ENCODE assay signal across 21 cellular contexts in the genomic region with DNA sequence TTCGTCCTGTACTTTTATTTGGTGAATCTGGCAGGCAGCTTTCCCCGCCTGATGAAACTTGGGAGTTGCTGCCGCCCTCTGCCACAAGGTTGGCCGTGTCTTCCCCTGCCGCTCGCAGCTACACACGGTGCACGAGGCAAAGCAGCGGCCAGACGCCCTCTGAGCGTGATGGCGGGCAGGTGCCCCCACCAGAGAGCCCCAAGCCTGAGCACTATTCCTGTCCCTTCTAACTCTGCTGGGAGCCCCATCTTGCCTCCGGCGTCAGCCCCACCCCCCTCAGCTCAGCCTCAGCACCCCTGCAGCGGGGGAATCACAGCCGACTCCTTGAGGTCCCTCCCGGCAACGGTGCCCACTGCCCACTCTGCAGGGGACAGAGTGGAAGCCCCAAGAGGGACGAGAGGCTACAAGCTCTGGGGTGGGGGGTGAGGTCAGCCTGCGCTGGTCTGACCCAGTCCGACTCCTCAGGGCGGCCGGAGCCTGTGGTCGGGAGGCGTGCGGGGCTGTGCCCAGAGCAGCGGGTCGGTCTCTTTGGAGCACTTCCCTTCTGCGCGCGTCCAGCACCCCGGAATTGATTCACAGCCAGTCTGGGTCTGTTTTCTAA. TPM values are rescaled to one million over a fixed set of nuclear protein-coding genes. Genes with fewer than 3 reads are reported as not detected.
DNase-seq lines count a peak whose midpoint lies in the region; ATAC-seq, FAIRE-seq and TF ChIP-seq lines count a peak whose summit lies in the region.
"Had no signal": no experiment of that assay in that cellular context is flagged by ENCODE, and none has a peak within 500 bp of the region (broad histone marks: within the 10 kb centered on the region; RNA-seq: fewer than 3 reads in every experiment).

No MANE protein-coding gene starts in this region.

- TF ChIP-seq CTCF in astrocyte (IDR thresholded peaks at IDR 0.05; ENCODE audit: insufficient read depth, low read depth, low read length) = no peak
- no peak for TF ChIP-seq CTCF in kidney (IDR thresholded peaks at IDR 0.05; ENCODE audit: borderline replicate concordance, extremely low read depth, insufficient read depth)
- no peak for TF ChIP-seq CTCF in smooth muscle cell (IDR thresholded peaks at IDR 0.05; ENCODE audit: borderline replicate concordance, insufficient read depth, poor library complexity, severe bottlenecking)
- TF ChIP-seq CTCF in CD8-positive, alpha-beta T cell (IDR thresholded peaks at IDR 0.05) = no peak

- H3K9ac ChIP-seq in astrocyte (ENCODE audit: low read length) (no peak overlapping the region), kidney (ENCODE audit: low read length in 2 of 2) (no peak overlapping the region), smooth muscle cell (ENCODE audit: low read depth) (no peak overlapping the region)

- H3K27me3 Mint-ChIP-seq in activated CD4-positive, alpha-beta T cell treated with anti-CD3 and anti-CD28 coated beads for 36 hours = peaks cover 49% of the 10 kb centered on the region
- peaks cover 46% of the 10 kb centered on the region for H3K27me3 Mint-ChIP-seq in astrocyte (ENCODE audit: low read depth, unreplicated experiment)
- peaks cover 48% of the 10 kb centered on the region for H3K27me3 Mint-ChIP-seq in CD8-positive, alpha-beta T cell (ENCODE audit: low read depth)

- H3K36me3 ChIP-seq in astrocyte (ENCODE audit: insufficient read depth, low read length) = no peaks in the 10 kb centered on the region
- H3K36me3 ChIP-seq in kidney (ENCODE audit: control insufficient read depth in 1 of 2, insufficient read depth in 2 of 2, low read length in 2 of 2) = no peaks in the 10 kb centered on the region
- no peaks in the 10 kb centered on the region for H3K36me3 ChIP-seq in smooth muscle cell (ENCODE audit: low read depth)
- no peaks in the 10 kb centered on the region for H3K36me3 ChIP-seq in effector memory CD4-positive, alpha-beta T cell (ENCODE audit: control insufficient read depth, insufficient read depth, low read length)
- H3K36me3 ChIP-seq in CD8-positive, alpha-beta T cell (ENCODE audit: insufficient read depth, low read length) = no peaks in the 10 kb centered on the region
- H3K36me3 ChIP-seq: right atrium auricular region had no signal

- no peak overlapping the region for H3K4me3 Mint-ChIP-seq in activated CD4-positive, alpha-beta T cell treated with anti-CD3 and anti-CD28 coated beads for 36 hours
- no peak overlapping the region for H3K4me3 Mint-ChIP-seq in astrocyte (ENCODE audit: unreplicated experiment)
- no peak overlapping the region for H3K4me3 Mint-ChIP-seq in CD8-positive, alpha-beta T cell
- H3K4me3 Mint-ChIP-seq: activated naive CD4-positive, alpha-beta T cell treated with anti-CD3 and anti-CD28 coated beads, Interleukin-2, amount 10 ng/mL, durations not matched to agents 7 days and 5 days had no signal

- H3K4me3 ChIP-seq in astrocyte (ENCODE audit: insufficient read depth, low read depth, low read length) (no peak overlapping the region), kidney (ENCODE audit: low read length in 2 of 2) (no peak overlapping the region), smooth muscle cell (no peak overlapping the region)
- H3K4me3 ChIP-seq in effector memory CD4-positive, alpha-beta T cell (ENCODE audit: insufficient read depth, low read depth, low read length, poor library complexity, severe bottlenecking) = no peak overlapping the region
- no peak overlapping the region for H3K4me3 ChIP-seq in CD8-positive, alpha-beta T cell (ENCODE audit: low read depth, low read length)
- H3K4me3 ChIP-seq: right atrium auricular region had no signal

- H3K4me1 ChIP-seq in astrocyte (ENCODE audit: insufficient read depth, low read length) (peaks cover 28% of the 10 kb centered on the region), kidney (ENCODE audit: control insufficient read depth in 1 of 2, insufficient read depth in 1 of 2, low read depth in 1 of 2, low read length in 2 of 2) (peaks cover 4 to 16% of the 10 kb centered on the region in 2 donors), smooth muscle cell (ENCODE audit: low read depth) (peaks cover 10% of the 10 kb centered on the region)
- H3K4me1 ChIP-seq in effector memory CD4-positive, alpha-beta T cell (ENCODE audit: control insufficient read depth, insufficient read depth, low read length, poor library complexity, severe bottlenecking) = no peaks in the 10 kb centered on the region
- H3K4me1 ChIP-seq in CD8-positive, alpha-beta T cell (ENCODE audit: insufficient read depth, low read length) = peaks cover 5% of the 10 kb centered on the region

- intact Hi-C loops in activated CD4-positive, alpha-beta T cell treated with anti-CD3 and anti-CD28 coated beads for 36 hours (cut with DNase I, micrococcal nuclease) = no loop called here
- intact Hi-C loops in kidney (cut with DNase I) = no loop called here
- intact Hi-C loops in CD8-positive, alpha-beta T cell (cut with DNase I, micrococcal nuclease) = no loop called here

- peaks cover 4% of the 10 kb centered on the region for H3K4me1 Mint-ChIP-seq in activated CD4-positive, alpha-beta T cell treated with anti-CD3 and anti-CD28 coated beads for 36 hours
- H3K4me1 Mint-ChIP-seq in astrocyte (ENCODE audit: low read depth, unreplicated experiment) = peaks cover 5% of the 10 kb centered on the region
- H3K4me1 Mint-ChIP-seq in CD8-positive, alpha-beta T cell (ENCODE audit: low read depth) = peaks cover 5% of the 10 kb centered on the region
- H3K4me1 Mint-ChIP-seq: activated naive CD4-positive, alpha-beta T cell treated with anti-CD3 and anti-CD28 coated beads, Interleukin-2, amount 10 ng/mL, durations not matched to agents 7 days and 5 days had no signal

- POLR2A ChIA-PET in activated CD4-positive, alpha-beta T cell treated with anti-CD3 and anti-CD28 coated beads for 36 hours (lab: Charles Lee) = no interaction called here
- POLR2A ChIA-PET in CD8-positive, alpha-beta T cell (lab: Charles Lee) = no interaction called here

- H4K20me1 ChIP-seq in astrocyte (ENCODE audit: insufficient read depth, low read length) (no peaks in the 10 kb centered on the region), smooth muscle cell (ENCODE audit: low read depth) (no peaks in the 10 kb centered on the region)

- no peaks in the 10 kb centered on the region for H3K27me3 ChIP-seq in astrocyte (ENCODE audit: insufficient read depth, low read length)
- no peaks in the 10 kb centered on the region for H3K27me3 ChIP-seq in smooth muscle cell (ENCODE audit: low read depth)
- peaks cover 4% of the 10 kb centered on the region for H3K27me3 ChIP-seq in effector memory CD4-positive, alpha-beta T cell (replicated peaks; ENCODE audit: control insufficient read depth, insufficient read depth, low read length, poor library complexity, severe bottlenecking)
- H3K27me3 ChIP-seq in CD8-positive, alpha-beta T cell (ENCODE audit: insufficient read depth, low read length) = no peaks in the 10 kb centered on the region
- H3K27me3 ChIP-seq: right atrium auricular region had no signal

- no peaks in the 10 kb centered on the region for H3K36me3 Mint-ChIP-seq in activated CD4-positive, alpha-beta T cell treated with anti-CD3 and anti-CD28 coated beads for 36 hours (ENCODE audit: low read depth)
- H3K36me3 Mint-ChIP-seq in astrocyte (ENCODE audit: low read depth, unreplicated experiment) = no peaks in the 10 kb centered on the region
- H3K36me3 Mint-ChIP-seq in CD8-positive, alpha-beta T cell = no peaks in the 10 kb centered on the region
- H3K36me3 Mint-ChIP-seq: activated naive CD4-positive, alpha-beta T cell treated with anti-CD3 and anti-CD28 coated beads, Interleukin-2, amount 10 ng/mL, durations not matched to agents 7 days and 5 days had no signal

- H3F3A ChIP-seq in smooth muscle cell (ENCODE audit: low read depth) = no peaks in the 10 kb centered on the region

- H3K27ac ChIP-seq in astrocyte (ENCODE audit: low read depth, low read length) (no peak overlapping the region), kidney (ENCODE audit: low read depth in 2 of 2, low read length in 2 of 2) (no peak overlapping the region), smooth muscle cell (ENCODE audit: low read depth) (no peak overlapping the region)
- no peak overlapping the region for H3K27ac ChIP-seq in effector memory CD4-positive, alpha-beta T cell (ENCODE audit: insufficient read depth, low read length, poor library complexity, severe bottlenecking)
- H3K27ac ChIP-seq in CD8-positive, alpha-beta T cell (ENCODE audit: low read depth, low read length) = no peak overlapping the region
- H3K27ac ChIP-seq: C4-2B, right atrium auricular region had no signal

- H3K27ac Mint-ChIP-seq in activated CD4-positive, alpha-beta T cell treated with anti-CD3 and anti-CD28 coated beads for 36 hours = no peak overlapping the region
- no peak overlapping the region for H3K27ac Mint-ChIP-seq in astrocyte (ENCODE audit: unreplicated experiment)
- no peak overlapping the region for H3K27ac Mint-ChIP-seq in CD8-positive, alpha-beta T cell
- H3K27ac Mint-ChIP-seq: activated naive CD4-positive, alpha-beta T cell treated with anti-CD3 and anti-CD28 coated beads, Interleukin-2, amount 10 ng/mL, durations not matched to agents 7 days and 5 days; memory B cell had no signal

- H3K9me3 ChIP-seq in astrocyte (ENCODE audit: insufficient read depth, low read depth, low read length) = no peaks in the 10 kb centered on the region
- no peaks in the 10 kb centered on the region for H3K9me3 ChIP-seq in kidney (ENCODE audit: control insufficient read depth in 1 of 2, low read length in 2 of 2)
- H3K9me3 ChIP-seq in smooth muscle cell (replicated peaks; ENCODE audit: low read depth) = no peaks in the 10 kb centered on the region
- no peaks in the 10 kb centered on the region for H3K9me3 ChIP-seq in effector memory CD4-positive, alpha-beta T cell (ENCODE audit: control insufficient read depth, low read length)
- no peaks in the 10 kb centered on the region for H3K9me3 ChIP-seq in CD8-positive, alpha-beta T cell (ENCODE audit: low read length)
- H3K9me3 ChIP-seq: right atrium auricular region had no signal

- no peak for FAIRE-seq in astrocyte (lab: Jason Lieb, UNC)
- no peak for FAIRE-seq in kidney (lab: Jason Lieb, UNC)
- FAIRE-seq: bronchial epithelial cell had no signal

- CTCF ChIA-PET in activated CD4-positive, alpha-beta T cell treated with anti-CD3 and anti-CD28 coated beads for 36 hours (lab: Charles Lee) = interaction anchor here (0.6 kb wide), 1 partner anchor 465 kb away, joined by 3 read pairs; no protein-coding TSS in a partner anchor
- CTCF ChIA-PET in CD8-positive, alpha-beta T cell (lab: Charles Lee) = no interaction called here

- peak; percentile 19 for ATAC-seq in activated CD4-positive, alpha-beta T cell treated with anti-CD3 and anti-CD28 coated beads for 36 hours
- ATAC-seq in CD8-positive, alpha-beta T cell = no peak
- ATAC-seq: PC-3 had no signal

- DNase-seq in activated CD4-positive, alpha-beta T cell treated with anti-CD3 and anti-CD28 coated beads for 36 hours = no peak
- no peak for DNase-seq in activated CD4-positive, alpha-beta T cell treated with anti-CD3 and anti-CD28 coated beads, Interleukin-2, amount 50 U/mL, for 1 hour
- no peak for DNase-seq in astrocyte (ENCODE audit: low read depth)
- DNase-seq in kidney = peak; percentile 71
- DNase-seq in smooth muscle cell (lab: John Stamatoyannopoulos, UW; ENCODE audit: unreplicated experiment) = no peak
- no peak for DNase-seq in amniotic stem cell (lab: John Stamatoyannopoulos, UW)
- no peak for DNase-seq in effector memory CD4-positive, alpha-beta T cell
- no peak for DNase-seq in CD8-positive, alpha-beta T cell
- DNase-seq: 8988T; activated naive CD4-positive, alpha-beta T cell treated with anti-CD3 and anti-CD28 coated beads, Interleukin-2, amount 10 ng/mL, durations not matched to agents 7 days and 5 days; DMS79 treated with DMSO at 0.1 percent for 48 hours; NCI-H1694; NCI-H524; PC-3; stimulated activated CD4-positive, alpha-beta T cell treated with anti-CD3 and anti-CD28 coated beads, Interleukin-1b, Interleukin-23, amount 100 ng/mL, for 48 hours had no signal

- WGBS in smooth muscle cell (ENCODE audit: low lambda C conversion rate) = 47% methylated on average over 32 of the region's 32 CpGs

- H2AFZ ChIP-seq in astrocyte (ENCODE audit: low read depth, low read length) (peak overlapping the region; percentile 69), smooth muscle cell (ENCODE audit: low read depth) (peak overlapping the region; percentile 41)

- peak overlapping the region; percentile 36 for H3K4me2 ChIP-seq in astrocyte (ENCODE audit: low read length)
- H3K4me2 ChIP-seq in smooth muscle cell = peak overlapping the region; percentile 51

- H3K9me3 Mint-ChIP-seq in activated CD4-positive, alpha-beta T cell treated with anti-CD3 and anti-CD28 coated beads for 36 hours (ENCODE audit: low read depth) = no peaks in the 10 kb centered on the region
- no peaks in the 10 kb centered on the region for H3K9me3 Mint-ChIP-seq in astrocyte (ENCODE audit: unreplicated experiment)
- no peaks in the 10 kb centered on the region for H3K9me3 Mint-ChIP-seq in CD8-positive, alpha-beta T cell
- H3K9me3 Mint-ChIP-seq: activated naive CD4-positive, alpha-beta T cell treated with anti-CD3 and anti-CD28 coated beads, Interleukin-2, amount 10 ng/mL, durations not matched to agents 7 days and 5 days; memory B cell had no signal

- no peaks in the 10 kb centered on the region for H3K79me2 ChIP-seq in astrocyte (ENCODE audit: insufficient read depth, low read length)
- no peaks in the 10 kb centered on the region for H3K79me2 ChIP-seq in smooth muscle cell (ENCODE audit: low read depth)

RNA-seq across cellular contexts. Expression of a gene that starts 41.3 kb away (rescaled TPM):
- under 1 TPM; 0.56 to 0.64 TPM for total RNA-seq in activated CD4-positive, alpha-beta T cell treated with anti-CD3 and anti-CD28 coated beads for 36 hours
- total RNA-seq in astrocyte (1.1 and 1.8 TPM in 2 replicates), kidney (32.6 TPM), smooth muscle cell (2.6 and 3.7 TPM in 2 replicates)
- polyA plus RNA-seq in kidney (ENCODE audit: insufficient read depth, low read depth, low replicate concordance) (11.6 TPM), smooth muscle cell (1.1 and 7.4 TPM in 2 replicates)
- 1 to 10 TPM; 1.4 to 2.0 TPM for total RNA-seq in CD8-positive, alpha-beta T cell
- total RNA-seq: LHCN-M2 had no signal
- polyA plus RNA-seq: neural cell had no signal
